Comparison of ENCODE assay signal across 7 cellular contexts in genomic region chr2:105037572-105038382, GRCh38. TPM values are rescaled to one million over a fixed set of nuclear protein-coding genes. Genes with fewer than 3 reads are reported as not detected.
A peak's percentile ranks its signal among the peaks of the same experiment; 100 is the strongest.
DNase-seq lines count a peak whose midpoint lies in the region; ATAC-seq and TF ChIP-seq lines count a peak whose summit lies in the region.

Gene MRPS9 (plus strand): TSS chr2:105038069. CDS start chr2:105038093, 24 bp downstream.

- DNase-seq in NCI-H2081 (lab: John Stamatoyannopoulos, UW): peak; percentile 97 to 98
- peak; percentile 94 for DNase-seq in T1000 (lab: John Stamatoyannopoulos, UW)
- DNase-seq in astrocyte of the hippocampus (ENCODE audit: low read depth, low spot score): peak; percentile 99
- DNase-seq in hepatocyte (ENCODE audit: low spot score): peak; percentile 99
- peak; percentile 97 for DNase-seq in retina

- 1% methylated on average over 33 of the region's 55 CpGs for WGBS in hepatocyte (ENCODE audit: low lambda C conversion rate, missing lambda C conversion rate)

- ATAC-seq in GM18508 (IDR thresholded peaks at IDR 0.05; ENCODE audit: insufficient read depth, unreplicated experiment): peak; percentile 98
- peak; percentile 100 for ATAC-seq in HG03025 (IDR thresholded peaks at IDR 0.05; ENCODE audit: low FRiP score, unreplicated experiment)

- H3K27ac ChIP-seq in hepatocyte: peak within 1 kb of the TSS; percentile 95

- H3K4me2 ChIP-seq in hepatocyte: peak within 1 kb of the TSS; percentile 87

- no peaks in the 10 kb centered on the region for H3K27me3 ChIP-seq in hepatocyte

- peaks cover 4% of the 10 kb centered on the region for H4K20me1 ChIP-seq in hepatocyte (ENCODE audit: insufficient read depth, poor library complexity, severe bottlenecking)

- no peak for TF ChIP-seq CTCF in hepatocyte (IDR thresholded peaks at IDR 0.05; ENCODE audit: poor library complexity)

- H3K4me1 ChIP-seq in hepatocyte (ENCODE audit: insufficient read depth): peaks cover 6% of the 10 kb centered on the region

- H2AFZ ChIP-seq in hepatocyte: peak within 1 kb of the TSS; percentile 94

- H3K36me3 ChIP-seq in hepatocyte (replicated peaks; ENCODE audit: insufficient read depth, low read depth): no peaks in the 10 kb centered on the region

- peaks cover 43% of the 10 kb centered on the region for H3K79me2 ChIP-seq in hepatocyte

- H3K9me2 ChIP-seq in hepatocyte (replicated peaks; ENCODE audit: insufficient read depth): no peaks in the 10 kb centered on the region

- no peaks in the 10 kb centered on the region for H3K9me3 ChIP-seq in hepatocyte (ENCODE audit: low read depth)

- H3K4me3 ChIP-seq in hepatocyte: peak within 1 kb of the TSS; percentile 71

RNA-seq across cellular contexts. Expression of gene MRPS9, which starts in this region (rescaled TPM):
- total RNA-seq in hepatocyte: 30.8 and 31.9 TPM in 2 replicates
- polyA plus RNA-seq in hepatocyte: 35.0 and 36.1 TPM in 2 replicates

Comparison
In these comparisons a context has a peak if more than half of its experiments do, and no peak if none do; other contexts are left out.
1. Peak in every context shown above with its lines: DNase-seq, ATAC-seq, H3K4me3 ChIP-seq and H3K27ac ChIP-seq.